In genomic region chr3:143810866-143811265, GRCh38 we compare ENCODE assay signal across 1 cellular context.
TF ChIP-seq lines count a peak whose summit lies in the region.

No MANE protein-coding gene starts in this region.

TF ChIP-seq in neural cell, 6 proteins besides CTCF, POLR2A, EP300 and RAD21 (continued from another document):
- TF ChIP-seq REST (IDR thresholded peaks at IDR 0.05; ENCODE audit: borderline replicate concordance) (no peak), TAF1 (IDR thresholded peaks at IDR 0.05; ENCODE audit: low read depth) (no peak), MXI1 (conservative IDR thresholded peaks at IDR 0.05; ENCODE audit: poor library complexity, severe bottlenecking) (no peak), POLR2AphosphoS5 (IDR thresholded peaks at IDR 0.05) (no peak)
